ENCODE assay signal across 10 cellular contexts in genomic region chr2:183035298-183035953, GRCh38. TPM values are rescaled to one million over a fixed set of nuclear protein-coding genes. Genes with fewer than 3 reads are reported as not detected.
A peak's percentile ranks its signal among the peaks of the same experiment; 100 is the strongest.
DNase-seq lines count a peak whose midpoint lies in the region; ATAC-seq and TF ChIP-seq lines count a peak whose summit lies in the region.
"Had no signal": no experiment of that assay in that cellular context is flagged by ENCODE, and none has a peak within 500 bp of the region (broad histone marks: within the 10 kb centered on the region; RNA-seq: fewer than 3 reads in every experiment).

No MANE protein-coding gene starts in this region.

- H3K27ac ChIP-seq in A673 (ENCODE audit: low read depth, low read length, poor library complexity, severe bottlenecking) (peak overlapping the region; percentile 94), HCT116 (ENCODE audit: low read depth, low read length) (no peak overlapping the region), lower lobe of right lung (peak overlapping the region; percentile 13)

- no peak for TF ChIP-seq POLR2A in HCT116 (IDR thresholded peaks at IDR 0.05; ENCODE audit: borderline replicate concordance, extremely low read depth, insufficient read depth, insufficient read length)

- no peak for TF ChIP-seq RAD21 in HCT116 (IDR thresholded peaks at IDR 0.05; ENCODE audit: low read depth)

- H3K9me3 ChIP-seq in A673 (ENCODE audit: low read depth, low read length, poor library complexity, severe bottlenecking) = no peaks in the 10 kb centered on the region
- H3K9me3 ChIP-seq in HCT116 (ENCODE audit: control insufficient read depth in 1 of 2, insufficient read depth in 1 of 2, low read depth in 1 of 2, low read length in 2 of 2) = no peaks in the 10 kb centered on the region
- no peaks in the 10 kb centered on the region for H3K9me3 ChIP-seq in lower lobe of right lung

- CTCF ChIA-PET in A673 (lab: Charles Lee) = no interaction called here
- CTCF ChIA-PET in HCT116 (lab: Charles Lee) = no interaction called here

- no peak overlapping the region for H2AFZ ChIP-seq in HCT116 (ENCODE audit: low read depth, low read length, poor library complexity, severe bottlenecking)

- H3K27me3 ChIP-seq in A673 (replicated peaks; ENCODE audit: insufficient read depth, low read depth, low read length, poor library complexity) = no peaks in the 10 kb centered on the region
- no peaks in the 10 kb centered on the region for H3K27me3 ChIP-seq in HCT116 (ENCODE audit: insufficient read depth, low read length)
- peaks cover 12% of the 10 kb centered on the region for H3K27me3 ChIP-seq in lower lobe of right lung (ENCODE audit: low read depth)

- no peak overlapping the region for H3K9ac ChIP-seq in HCT116 (ENCODE audit: low read length)

- H4K20me1 ChIP-seq in HCT116 (ENCODE audit: insufficient read depth) = peaks cover 32% of the 10 kb centered on the region; the same call in 1 of the 2 replicates

- DNase-seq in A673 (ENCODE audit: low spot score) = peak; percentile 28
- DNase-seq in HCT116 (ENCODE audit: low read depth, low spot score) = no peak
- peak; percentile 58 to 79 for DNase-seq in cardiac fibroblast (ENCODE audit: low read depth in 2 of 2)
- no peak for DNase-seq in lower lobe of right lung
- DNase-seq in NCI-H1694 (lab: John Stamatoyannopoulos, UW) = no peak
- DNase-seq in SW480 (ENCODE audit: low spot score) = no peak
- DNase-seq: cortex of kidney, GDM1 had no signal

- no peak for TF ChIP-seq CTCF in A673 (conservative IDR thresholded peaks at IDR 0.05; ENCODE audit: low read depth, low read length)
- TF ChIP-seq CTCF in HCT116 (IDR thresholded peaks at IDR 0.05 in 2 of 3, conservative IDR thresholded peaks at IDR 0.05 in 1 of 3; ENCODE audit: borderline replicate concordance in 1 of 3, insufficient read depth in 1 of 3, low read depth in 2 of 3, low read length in 2 of 3) = no peak
- TF ChIP-seq CTCF in cardiac fibroblast (IDR thresholded peaks at IDR 0.05; ENCODE audit: low read depth, low read length) = no peak
- no peak for TF ChIP-seq CTCF in lower lobe of right lung (IDR thresholded peaks at IDR 0.05)

- H3K4me3 ChIP-seq in A673 (ENCODE audit: low read depth, low read length, poor library complexity, severe bottlenecking) (peak overlapping the region; percentile 74), HCT116 (replicated peaks in 1 of 2; ENCODE audit: low read depth in 1 of 2, low read length in 2 of 2) (no peak overlapping the region), cardiac fibroblast (replicated peaks in 1 of 2; ENCODE audit: low read depth in 2 of 2, low read length in 2 of 2) (peak overlapping the region in 1 of 2 donors; percentile 68), lower lobe of right lung (peak overlapping the region; percentile 71)

- peaks cover 76% of the 10 kb centered on the region for H3K79me2 ChIP-seq in HCT116 (ENCODE audit: insufficient read depth, low read length)

- POLR2A ChIA-PET in A673 (lab: Charles Lee; ENCODE audit: low non-redundant PET) (interaction anchor here (0.7 kb wide), 1 partner anchor 9 kb away, joined by 3 read pairs; no protein-coding TSS in a partner anchor), HCT116 (lab: Charles Lee) (no interaction called here)

- RAD21 ChIA-PET in HCT116 (lab: Charles Lee; ENCODE audit: low non-redundant PET in 1 of 2, low total read pairs in 2 of 2, uncharacterized antibody in 2 of 2, unreplicated experiment in 2 of 2) = no interaction called here

- BruUV-seq in A673 (replicated peaks; lab: Mats Ljungman, UMichigan) (no TSS peak), HCT116 (replicated peaks; lab: Mats Ljungman, UMichigan) (no TSS peak)

- peak overlapping the region; percentile 98 for H3K4me2 ChIP-seq in HCT116 (ENCODE audit: low read length)

- ATAC-seq in HCT116 (no peak), lower lobe of right lung (no peak), GM18870 (IDR thresholded peaks at IDR 0.05; ENCODE audit: unreplicated experiment) (no peak), GM19455 (IDR thresholded peaks at IDR 0.05; ENCODE audit: unreplicated experiment) (no peak)

- no peaks in the 10 kb centered on the region for H3K9me2 ChIP-seq in HCT116 (ENCODE audit: insufficient read depth)

- no peaks in the 10 kb centered on the region for H3K36me3 ChIP-seq in A673 (ENCODE audit: insufficient read depth, low read length, poor library complexity, severe bottlenecking)
- no peaks in the 10 kb centered on the region for H3K36me3 ChIP-seq in HCT116 (ENCODE audit: control insufficient read depth in 1 of 2, insufficient read depth in 2 of 2, low read length in 2 of 2)
- H3K36me3 ChIP-seq in lower lobe of right lung = no peaks in the 10 kb centered on the region

- intact Hi-C loops in A673 (cut with micrococcal nuclease; ENCODE audit: unreplicated experiment) (loop anchor here (5.0 kb wide), 1 partner anchor 87 kb away; the partner anchor contains the start of gene NUP35), HCT116 (cut with micrococcal nuclease) (loop anchor here (5.0 kb wide), 1 partner anchor 87 kb away; the partner anchor contains the start of gene NUP35), lower lobe of right lung (cut with DNase I) (no loop called here)

- H3K4me1 ChIP-seq in A673 (ENCODE audit: insufficient read depth, low read length, poor library complexity, severe bottlenecking) (peaks cover 52% of the 10 kb centered on the region), HCT116 (ENCODE audit: control insufficient read depth in 1 of 2, insufficient read depth in 2 of 2, low read length in 2 of 2) (peaks cover 7 to 21% of the 10 kb centered on the region in 2 experiments), lower lobe of right lung (peaks cover 56% of the 10 kb centered on the region)

TF ChIP-seq in HCT116, 20 proteins besides CTCF, POLR2A, EP300 and RAD21:
- TF ChIP-seq ZNF274 (IDR thresholded peaks at IDR 0.05; ENCODE audit: low read depth, low read length) = no peak
- TF ChIP-seq MAX (IDR thresholded peaks at IDR 0.05) = 0 out of 2 replicates have a peak, but pooled peaks have one; percentile 26

RNA-seq across cellular contexts. Expression of gene NCKAP1, which starts 2.8 kb away (rescaled TPM):
- 153 and 177 TPM in 2 replicates for total RNA-seq in A673 (2021)
- total RNA-seq in HCT116 (2021; ENCODE audit: unreplicated experiment) = 115 TPM
- polyA plus RNA-seq in HCT116 (2012) = 67.6 and 70.4 TPM in 2 replicates
- total RNA-seq in lower lobe of right lung = 96.8 TPM

RNA-seq across cellular contexts. Expression of gene DUSP19, which starts 43.1 kb away (rescaled TPM):
- total RNA-seq in A673 (2021) = 5.2 and 6.4 TPM in 2 replicates
- 2.9 TPM for total RNA-seq in HCT116 (2021; ENCODE audit: unreplicated experiment)
- polyA plus RNA-seq in HCT116 (2012) = 0.39 and 0.47 TPM in 2 replicates
- 5.6 TPM for total RNA-seq in lower lobe of right lung

Comparison
In these comparisons a context has a peak if more than half of its experiments do, and no peak if none do; other contexts are left out.
1. DNase-seq: peak in A673 (single experiment) and cardiac fibroblast (2 of 2); none in HCT116 (single experiment), lower lobe of right lung (single experiment), NCI-H1694 (single experiment) and SW480 (single experiment).
2. H3K4me3 ChIP-seq: peak in A673 (single experiment) and lower lobe of right lung (single experiment); none in HCT116 (0 of 2).